ENCODE assay signal across 8 cellular contexts in the genomic region with DNA sequence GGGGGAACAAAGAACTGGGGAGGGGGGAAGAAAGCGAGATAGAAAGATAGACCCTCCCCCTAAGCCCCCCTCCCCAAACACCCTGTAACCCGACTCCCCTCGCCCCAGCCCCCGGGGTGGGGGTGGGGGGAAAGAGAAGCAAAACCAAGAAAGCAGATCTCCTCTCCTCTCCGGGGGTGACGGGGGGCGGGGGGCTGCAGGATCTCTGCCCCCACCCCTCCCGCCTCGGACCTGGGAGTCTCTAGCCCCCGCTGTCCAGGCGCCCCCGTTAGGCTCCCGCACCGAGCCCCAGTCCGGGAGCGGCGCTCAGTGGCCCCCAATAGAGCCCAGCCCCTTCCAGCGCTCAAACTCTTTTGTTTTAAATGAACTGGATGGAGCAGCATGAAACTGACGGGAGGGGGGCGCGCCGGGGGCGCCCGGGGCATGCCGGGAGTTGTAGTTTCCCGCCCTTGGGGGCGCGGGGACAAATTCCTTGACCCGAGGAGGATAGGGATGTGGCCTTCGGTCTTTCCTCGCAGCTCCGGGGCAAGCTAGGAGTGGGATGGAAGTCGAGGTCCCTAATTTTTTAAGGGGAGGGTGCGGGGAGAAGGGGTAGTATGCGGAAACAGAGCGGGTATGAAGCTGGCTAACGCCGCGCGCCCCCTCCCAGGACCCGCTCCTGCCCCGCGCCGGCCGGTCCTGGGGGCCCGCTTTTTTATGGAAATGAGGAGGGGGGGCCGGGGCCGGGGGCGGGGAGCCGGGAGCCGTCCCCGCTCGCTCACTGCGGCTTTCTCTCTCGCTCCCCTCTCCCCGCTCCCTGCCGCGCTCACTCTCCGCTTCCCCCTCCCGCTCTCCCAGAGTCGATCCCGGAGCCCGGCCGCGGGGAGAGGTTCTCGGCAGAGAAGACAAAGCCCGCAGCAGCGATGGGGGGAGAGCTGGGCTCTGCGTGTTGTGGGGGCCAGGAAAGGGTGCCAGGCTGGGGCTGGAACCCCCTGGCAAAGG. TPM values are rescaled to one million over a fixed set of nuclear protein-coding genes. Genes with fewer than 3 reads are reported as not detected.
DNase-seq lines count a peak whose midpoint lies in the region; ATAC-seq and TF ChIP-seq lines count a peak whose summit lies in the region.

A gene with protein sequence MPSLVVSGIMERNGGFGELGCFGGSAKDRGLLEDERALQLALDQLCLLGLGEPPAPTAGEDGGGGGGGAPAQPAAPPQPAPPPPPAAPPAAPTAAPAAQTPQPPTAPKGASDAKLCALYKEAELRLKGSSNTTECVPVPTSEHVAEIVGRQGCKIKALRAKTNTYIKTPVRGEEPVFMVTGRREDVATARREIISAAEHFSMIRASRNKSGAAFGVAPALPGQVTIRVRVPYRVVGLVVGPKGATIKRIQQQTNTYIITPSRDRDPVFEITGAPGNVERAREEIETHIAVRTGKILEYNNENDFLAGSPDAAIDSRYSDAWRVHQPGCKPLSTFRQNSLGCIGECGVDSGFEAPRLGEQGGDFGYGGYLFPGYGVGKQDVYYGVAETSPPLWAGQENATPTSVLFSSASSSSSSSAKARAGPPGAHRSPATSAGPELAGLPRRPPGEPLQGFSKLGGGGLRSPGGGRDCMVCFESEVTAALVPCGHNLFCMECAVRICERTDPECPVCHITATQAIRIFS (minus strand): TSS at position 355 of the 981 bp plus-strand sequence. CDS start 467 bp downstream, outside the sequence.

- H3K27ac Mint-ChIP-seq in T-helper 2 cell treated with Interferon-gamma antibody and Interleukin-4, amounts not matched to agents 5 μg/mL and 100 μg/mL, for 36 hours, result no peak within 1 kb of the TSS

- peaks cover 68% of the 10 kb centered on the region for H3K27me3 Mint-ChIP-seq in T-helper 2 cell treated with Interferon-gamma antibody and Interleukin-4, amounts not matched to agents 5 μg/mL and 100 μg/mL, for 36 hours (ENCODE audit: low read depth)

- H3K9me3 Mint-ChIP-seq in T-helper 2 cell treated with Interferon-gamma antibody and Interleukin-4, amounts not matched to agents 5 μg/mL and 100 μg/mL, for 36 hours, result no peaks in the 10 kb centered on the region

- H3K36me3 Mint-ChIP-seq in T-helper 2 cell treated with Interferon-gamma antibody and Interleukin-4, amounts not matched to agents 5 μg/mL and 100 μg/mL, for 36 hours (ENCODE audit: low read depth), result no peaks in the 10 kb centered on the region

- peak; percentile 83 to 92 (median 84) for ATAC-seq in psoas muscle
- no peak for ATAC-seq in GM18505 (IDR thresholded peaks at IDR 0.05; ENCODE audit: unreplicated experiment)

- peak within 1 kb of the TSS; percentile 82 for H3K4me3 Mint-ChIP-seq in T-helper 2 cell treated with Interferon-gamma antibody and Interleukin-4, amounts not matched to agents 5 μg/mL and 100 μg/mL, for 36 hours

- no peaks in the 10 kb centered on the region for H3K27me3 ChIP-seq in psoas muscle (ENCODE audit: insufficient read depth in 3 of 3, low read length in 2 of 3)

- H3K36me3 ChIP-seq in psoas muscle (ENCODE audit: insufficient read depth in 1 of 2, low read depth in 1 of 2), result no peaks in the 10 kb centered on the region

- in situ Hi-C loops in astrocyte of the spinal cord (cut with HindIII; ENCODE audit: low sequenced_read_pairs), result no loop called here

- peak; percentile 42 to 55 for DNase-seq in stimulated activated CD4-positive, alpha-beta T cell treated with anti-CD3 and anti-CD28 coated beads, Interleukin-12 subunit alpha, Interleukin-12 subunit beta, amount 100 ng/mL, for 24 hours (ENCODE audit: low read depth in 2 of 2)
- DNase-seq in stimulated activated CD4-positive, alpha-beta T cell treated with anti-CD3 and anti-CD28 coated beads, Interleukin-2, amount 100 ng/mL, for 48 hours, result no peak
- DNase-seq in NCI-H1694 (lab: John Stamatoyannopoulos, UW) (peak; percentile 91), astrocyte of the spinal cord (ENCODE audit: low read depth, low spot score) (peak; percentile 82), hippocampal formation (lab: John Stamatoyannopoulos, UW) (peak; percentile 57 to 75), psoas muscle (peak; percentile 80 to 83)
- DNase-seq in T-helper 2 cell treated with Interferon-gamma antibody and Interleukin-4, amounts not matched to agents 5 μg/mL and 100 μg/mL, for 36 hours (ENCODE audit: low spot score), result peak; percentile 63

- no peak for TF ChIP-seq CTCF in astrocyte of the spinal cord (IDR thresholded peaks at IDR 0.05; ENCODE audit: low read depth, low read length)
- TF ChIP-seq CTCF in psoas muscle (IDR thresholded peaks at IDR 0.05), result no peak

- H3K27ac ChIP-seq in psoas muscle, result no peak within 1 kb of the TSS

- no peak for TF ChIP-seq POLR2A in GM18505 (IDR thresholded peaks at IDR 0.05; ENCODE audit: borderline replicate concordance, extremely low read depth, insufficient read depth, insufficient read length)

- intact Hi-C loops in psoas muscle (cut with DNase I), result no loop called here

- H3K4me1 Mint-ChIP-seq in T-helper 2 cell treated with Interferon-gamma antibody and Interleukin-4, amounts not matched to agents 5 μg/mL and 100 μg/mL, for 36 hours (ENCODE audit: low read depth), result peaks cover 2% of the 10 kb centered on the region

- H3K9me3 ChIP-seq in psoas muscle, result no peaks in the 10 kb centered on the region

- H3K4me3 ChIP-seq in astrocyte of the spinal cord (ENCODE audit: low read depth, low read length), result peak within 1 kb of the TSS; percentile 86
- peak within 1 kb of the TSS; percentile 89 for H3K4me3 ChIP-seq in psoas muscle

- 0 to 1% (median 1%) methylated on average over 42 to 68 of the region's 69 CpGs for WGBS in psoas muscle, 3 donors

- peaks cover 3% of the 10 kb centered on the region for H3K4me1 ChIP-seq in psoas muscle

RNA-seq across cellular contexts. Expression of the gene that starts here (rescaled TPM):
- under 1 TPM; 0.06 to 0.28 (median 0.11) TPM for total RNA-seq in psoas muscle
- polyA plus RNA-seq in psoas muscle, result under 1 TPM; 0.07 to 0.42 (median 0.22) TPM

Comparison
In these comparisons a context has a peak if more than half of its experiments do, and no peak if none do; other contexts are left out.
1. DNase-seq: peak in stimulated activated CD4-positive, alpha-beta T cell treated with anti-CD3 and anti-CD28 coated beads, Interleukin-12 subunit alpha, Interleukin-12 subunit beta, amount 100 ng/mL, for 24 hours (2 of 2), NCI-H1694 (single experiment), T-helper 2 cell treated with Interferon-gamma antibody and Interleukin-4, amounts not matched to agents 5 μg/mL and 100 μg/mL, for 36 hours (single experiment), astrocyte of the spinal cord (single experiment) and hippocampal formation (2 of 2); none in stimulated activated CD4-positive, alpha-beta T cell treated with anti-CD3 and anti-CD28 coated beads, Interleukin-2, amount 100 ng/mL, for 48 hours (0 of 2).
2. Peak in DNase-seq, ATAC-seq and H3K4me3 ChIP-seq in psoas muscle; RNA of the gene not detected or under 1 TPM.